ENCODE assay signal across 26 cellular contexts in genomic region chr7:91183408-91183807, GRCh38.
DNase-seq lines count a peak whose midpoint lies in the region; ATAC-seq, FAIRE-seq and TF ChIP-seq lines count a peak whose summit lies in the region.
"Had no signal": no experiment of that assay in that cellular context is flagged by ENCODE, and none has a peak within 500 bp of the region (broad histone marks: within the 10 kb centered on the region; RNA-seq: fewer than 3 reads in every experiment).

No MANE protein-coding gene starts in this region.

- H3K27ac ChIP-seq in RWPE2 (ENCODE audit: poor library complexity, severe bottlenecking) = peak overlapping the region; percentile 51
- H3K27ac ChIP-seq: coronary artery, suprapubic skin, vagina had no signal

- H3K9me3 ChIP-seq in RWPE2 (ENCODE audit: severe bottlenecking) = no peaks in the 10 kb centered on the region
- H3K9me3 ChIP-seq: suprapubic skin, vagina had no signal

- H3K27me3 Mint-ChIP-seq in osteocyte (ENCODE audit: unreplicated experiment) = no peaks in the 10 kb centered on the region
- H3K27me3 Mint-ChIP-seq in glutamatergic neuron (ENCODE audit: unreplicated experiment) = no peaks in the 10 kb centered on the region
- H3K27me3 Mint-ChIP-seq: activated T-cell treated with anti-CD3 and anti-CD28 coated beads, Interleukin-2, amount 50 U/mL, for 24 hours; stimulated activated naive B cell treated with anti-CD40 and anti-IgM and Interleukin-4, amounts not matched to agents 10 μg/mL and 1 μg/mL and 100 μg/mL, for 72 hours had no signal

- peaks cover 35% of the 10 kb centered on the region for H3K4me1 Mint-ChIP-seq in osteocyte (ENCODE audit: unreplicated experiment)
- peaks cover 5% of the 10 kb centered on the region for H3K4me1 Mint-ChIP-seq in glutamatergic neuron (ENCODE audit: low read depth, unreplicated experiment)
- H3K4me1 Mint-ChIP-seq: endodermal cell had no signal

- H3K27ac Mint-ChIP-seq in osteocyte (ENCODE audit: unreplicated experiment) (peak overlapping the region; percentile 80), glutamatergic neuron (ENCODE audit: unreplicated experiment) (no peak overlapping the region)
- H3K27ac Mint-ChIP-seq: activated T-cell treated with anti-CD3 and anti-CD28 coated beads, Interleukin-2, amount 50 U/mL, for 24 hours; endodermal cell; stimulated activated naive B cell treated with anti-CD40 and anti-IgM and Interleukin-4, amounts not matched to agents 10 μg/mL and 1 μg/mL and 100 μg/mL, for 72 hours had no signal

- H3K4me3 Mint-ChIP-seq in osteocyte (ENCODE audit: unreplicated experiment) (no peak overlapping the region), glutamatergic neuron (ENCODE audit: unreplicated experiment) (no peak overlapping the region)
- H3K4me3 Mint-ChIP-seq: activated T-cell treated with anti-CD3 and anti-CD28 coated beads, Interleukin-2, amount 50 U/mL, for 24 hours; endodermal cell; stimulated activated naive B cell treated with anti-CD40 and anti-IgM and Interleukin-4, amounts not matched to agents 10 μg/mL and 1 μg/mL and 100 μg/mL, for 72 hours had no signal

- H3K4me3 ChIP-seq in RWPE2 (ENCODE audit: severe bottlenecking) = no peak overlapping the region
- H3K4me3 ChIP-seq: coronary artery, suprapubic skin, vagina had no signal

- DNase-seq in H54 (ENCODE audit: insufficient read length, low spot score) (no peak), RWPE2 (ENCODE audit: low spot score) (no peak), osteocyte (ENCODE audit: extremely low spot score, unreplicated experiment) (no peak), glutamatergic neuron (no peak), NCI-H1105 (lab: John Stamatoyannopoulos, UW) (no peak), D341Med (ENCODE audit: low spot score) (no peak)
- DNase-seq in activated CD8-positive, alpha-beta memory T cell treated with anti-CD3 and anti-CD28 coated beads, Interleukin-2, amount 50 U/mL, for 48 hours = no peak
- DNase-seq: activated CD4-positive, alpha-beta T cell treated with anti-CD3 and anti-CD28 coated beads for 1 hour; activated CD8-positive, alpha-beta memory T cell treated with anti-CD3 and anti-CD28 coated beads for 24 hours; activated gamma-delta T cell treated with Interleukin-2 at 50 U/mL for 16 hours; activated T-cell treated with anti-CD3 and anti-CD28 coated beads, Interleukin-2, amount 50 U/mL, for 24 hours; C1 segment of cervical spinal cord; endodermal cell; NCI-H1417; NCI-H524; stimulated activated CD4-positive, alpha-beta T cell treated with anti-CD3 and anti-CD28 coated beads, Interleukin-2, amount 100 ng/mL, for 48 hours; stimulated activated naive B cell treated with anti-CD40 and anti-IgM and Interleukin-4, amounts not matched to agents 10 μg/mL and 1 μg/mL and 100 μg/mL, for 72 hours; T-helper 1 cell had no signal

- no peaks in the 10 kb centered on the region for H3K27me3 ChIP-seq in RWPE2 (ENCODE audit: insufficient read depth, poor library complexity, severe bottlenecking)
- H3K27me3 ChIP-seq: suprapubic skin, vagina had no signal

- TF ChIP-seq CTCF in RWPE2 (IDR thresholded peaks at IDR 0.05; ENCODE audit: poor library complexity, severe bottlenecking) (no peak), osteocyte (IDR thresholded peaks at IDR 0.05) (no peak), glutamatergic neuron (IDR thresholded peaks at IDR 0.05; ENCODE audit: partially characterized antibody, unreplicated experiment) (no peak)

- H3K9me3 Mint-ChIP-seq in osteocyte (ENCODE audit: unreplicated experiment) (peaks cover 14% of the 10 kb centered on the region), glutamatergic neuron (ENCODE audit: unreplicated experiment) (peaks cover 5% of the 10 kb centered on the region)
- H3K9me3 Mint-ChIP-seq: activated T-cell treated with anti-CD3 and anti-CD28 coated beads, Interleukin-2, amount 50 U/mL, for 24 hours had no signal

- peaks cover 12% of the 10 kb centered on the region for H3K4me1 ChIP-seq in RWPE2 (ENCODE audit: insufficient read depth, poor library complexity, severe bottlenecking)

- H3K36me3 Mint-ChIP-seq in osteocyte (ENCODE audit: unreplicated experiment) (peaks cover 10% of the 10 kb centered on the region), glutamatergic neuron (ENCODE audit: unreplicated experiment) (peaks cover 10% of the 10 kb centered on the region)

- no peaks in the 10 kb centered on the region for H3K36me3 ChIP-seq in RWPE2 (ENCODE audit: low read depth)
- H3K36me3 ChIP-seq: suprapubic skin, vagina had no signal

- no peak for TF ChIP-seq POLR2A in H54 (IDR thresholded peaks at IDR 0.05; ENCODE audit: low read depth, low read length)

- ATAC-seq in RWPE2 (ENCODE audit: low read depth) (peak; percentile 18; the same call in 1 of the 3 replicates), esophagus mucosa (peak; percentile 78)
- ATAC-seq: HCT116; Panc1; stimulated activated naive B cell treated with anti-CD40 and anti-IgM and Interleukin-4, amounts not matched to agents 10 μg/mL and 1 μg/mL and 100 μg/mL, for 72 hours had no signal

- FAIRE-seq in H54 (lab: Jason Lieb, UNC) = peak; percentile 61
- FAIRE-seq: keratinocyte, TTC549 had no signal
